ENCODE assay signal across 8 cellular contexts in genomic region chr1:197464039-197464438, GRCh38.
A peak's percentile ranks its signal among the peaks of the same experiment; 100 is the strongest.
DNase-seq lines count a peak whose midpoint lies in the region; ATAC-seq and TF ChIP-seq lines count a peak whose summit lies in the region.
"Had no signal": no experiment of that assay in that cellular context is flagged by ENCODE, and none has a peak within 500 bp of the region (broad histone marks: within the 10 kb centered on the region; RNA-seq: fewer than 3 reads in every experiment).

No MANE protein-coding gene starts in this region.

- CTCF ChIA-PET in WTC11 (lab: Charles Lee): no interaction called here

- no peaks in the 10 kb centered on the region for H3K27me3 Mint-ChIP-seq in WTC11 (ENCODE audit: low read depth)
- H3K27me3 Mint-ChIP-seq: activated naive CD8-positive, alpha-beta T cell treated with anti-CD3 and anti-CD28 coated beads, Interleukin-2, amount 50 U/mL, for 24 hours had no signal

- in situ Hi-C loops in astrocyte of the spinal cord (cut with HindIII; ENCODE audit: low sequenced_read_pairs): no loop called here

- ATAC-seq in WTC11 (no peak; the same call in 1 of the 2 replicates), GM21423 (IDR thresholded peaks at IDR 0.05; ENCODE audit: unreplicated experiment) (no peak)
- ATAC-seq: activated naive CD8-positive, alpha-beta T cell treated with anti-CD3 and anti-CD28 coated beads, Interleukin-2, amount 50 U/mL, for 24 hours had no signal

- peak; percentile 9 for DNase-seq in HT1080 (ENCODE audit: low read depth)
- peak; percentile 83 for DNase-seq in astrocyte of the spinal cord (ENCODE audit: low read depth, low spot score)
- peak; percentile 75 for DNase-seq in left kidney (ENCODE audit: low read depth, low spot score)
- peak; percentile 70 for DNase-seq in stromal cell of bone marrow (ENCODE audit: low read depth)
- no peak for DNase-seq in WTC11 (ENCODE audit: low spot score)
- no peak for DNase-seq in NCI-H526 treated with DMSO at 0.1 percent for 48 hours (lab: John Stamatoyannopoulos, UW)
- DNase-seq: activated naive CD8-positive, alpha-beta T cell treated with anti-CD3 and anti-CD28 coated beads, Interleukin-2, amount 50 U/mL, for 24 hours had no signal

- H3K36me3 Mint-ChIP-seq in WTC11: no peaks in the 10 kb centered on the region

- H3K9me3 Mint-ChIP-seq in WTC11: no peaks in the 10 kb centered on the region
- H3K9me3 Mint-ChIP-seq: activated naive CD8-positive, alpha-beta T cell treated with anti-CD3 and anti-CD28 coated beads, Interleukin-2, amount 50 U/mL, for 24 hours had no signal

- peaks cover 31% of the 10 kb centered on the region for H3K4me1 Mint-ChIP-seq in WTC11
- H3K4me1 Mint-ChIP-seq: activated naive CD8-positive, alpha-beta T cell treated with anti-CD3 and anti-CD28 coated beads, Interleukin-2, amount 50 U/mL, for 24 hours had no signal

- H3K4me3 Mint-ChIP-seq in WTC11: no peak overlapping the region
- H3K4me3 Mint-ChIP-seq: activated naive CD8-positive, alpha-beta T cell treated with anti-CD3 and anti-CD28 coated beads, Interleukin-2, amount 50 U/mL, for 24 hours had no signal

- POLR2A ChIA-PET in WTC11 (lab: Charles Lee): no interaction called here

- H3K4me3 ChIP-seq in astrocyte of the spinal cord (ENCODE audit: low read depth, low read length): no peak overlapping the region

- TF ChIP-seq CTCF in astrocyte of the spinal cord (IDR thresholded peaks at IDR 0.05; ENCODE audit: low read depth, low read length): no peak
- TF ChIP-seq CTCF in WTC11 (IDR thresholded peaks at IDR 0.05): no peak

- no peak overlapping the region; the same call in 1 of the 2 replicates for H3K27ac Mint-ChIP-seq in WTC11
- H3K27ac Mint-ChIP-seq: activated naive CD8-positive, alpha-beta T cell treated with anti-CD3 and anti-CD28 coated beads, Interleukin-2, amount 50 U/mL, for 24 hours had no signal

TF ChIP-seq in WTC11, 78 proteins besides CTCF, POLR2A, EP300 and RAD21:
- TF ChIP-seq USF1 (CRISPR knock-in tag; IDR thresholded peaks at IDR 0.05): no peak
- no peak for TF ChIP-seq EMX1 (CRISPR knock-in tag; IDR thresholded peaks at IDR 0.05)
- no peak for TF ChIP-seq NR3C1 (CRISPR knock-in tag; conservative IDR thresholded peaks at IDR 0.05; ENCODE audit: low read depth)
- no peak for TF ChIP-seq SMAD3 (CRISPR knock-in tag; IDR thresholded peaks at IDR 0.05; ENCODE audit: borderline replicate concordance)
- no peak for TF ChIP-seq FOXP1 (CRISPR knock-in tag; IDR thresholded peaks at IDR 0.05; ENCODE audit: borderline replicate concordance)
- no peak for TF ChIP-seq TEAD1 (CRISPR knock-in tag; IDR thresholded peaks at IDR 0.05)
- no peak for TF ChIP-seq IRF1 (CRISPR knock-in tag; IDR thresholded peaks at IDR 0.05)
- TF ChIP-seq ZNF671 (CRISPR knock-in tag; IDR thresholded peaks at IDR 0.05): no peak
- no peak for TF ChIP-seq ZNF138 (CRISPR knock-in tag; conservative IDR thresholded peaks at IDR 0.05)
- no peak for TF ChIP-seq PRDM15 (CRISPR knock-in tag; IDR thresholded peaks at IDR 0.05)
TF ChIP-seq in WTC11: peak in this region for 0.

Comparison
In these comparisons a context has a peak if more than half of its experiments do, and no peak if none do; other contexts are left out.
1. DNase-seq: peak in HT1080 (single experiment), astrocyte of the spinal cord (single experiment), left kidney (single experiment) and stromal cell of bone marrow (single experiment); none in WTC11 (single experiment) and NCI-H526 treated with DMSO at 0.1 percent for 48 hours (single experiment).